Comparison of ENCODE assay signal across 9 cellular contexts in the genomic region with DNA sequence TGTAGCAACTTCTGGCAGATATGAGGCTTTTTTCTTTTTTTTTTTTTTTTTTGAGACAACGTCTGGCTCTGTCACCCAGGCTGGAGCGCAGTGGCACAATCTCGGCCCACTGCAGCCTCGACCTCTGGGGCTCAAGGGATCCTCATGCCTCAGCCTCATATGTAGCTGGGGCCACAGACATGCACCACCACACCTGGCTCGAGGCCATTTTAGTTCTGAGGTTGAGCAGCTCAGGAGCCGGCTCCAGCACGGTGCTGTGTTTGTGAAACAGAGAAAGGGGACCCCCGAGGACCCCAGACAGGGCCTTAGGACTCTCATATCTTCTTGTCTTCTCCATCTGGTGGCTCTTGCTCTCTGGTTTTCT. TPM values are rescaled to one million over a fixed set of nuclear protein-coding genes. Genes with fewer than 3 reads are reported as not detected.
DNase-seq lines count a peak whose midpoint lies in the region; ATAC-seq and TF ChIP-seq lines count a peak whose summit lies in the region.
"Had no signal": no experiment of that assay in that cellular context is flagged by ENCODE, and none has a peak within 500 bp of the region (broad histone marks: within the 10 kb centered on the region; RNA-seq: fewer than 3 reads in every experiment).

No MANE protein-coding gene starts in this region.

- H3K79me2 ChIP-seq in DOHH2 (ENCODE audit: control insufficient read depth, low read length): no peaks in the 10 kb centered on the region

- POLR2A ChIA-PET in T-cell (lab: Charles Lee): interaction anchor here (0.6 to 2.4 kb wide), 3 partner anchors 8 to 17 kb away, joined by 3 to 11 read pairs (median 3); partner anchors contain the start of gene ALDH16A1 (in 1 of the 2)

- H3F3A ChIP-seq in DOHH2 (ENCODE audit: control insufficient read depth, insufficient read depth): peaks cover 4% of the 10 kb centered on the region; the same call in 1 of the 2 replicates

- H3K27ac ChIP-seq in DOHH2 (ENCODE audit: low read depth, low read length): peak overlapping the region; percentile 39
- H3K27ac ChIP-seq: epithelial cell of prostate, ovary had no signal

- peak overlapping the region; percentile 18 for H3K4me2 ChIP-seq in DOHH2 (ENCODE audit: low read length)

- H3K27ac Mint-ChIP-seq in T-cell (peak overlapping the region; percentile 89 to 94), naive B cell (peak overlapping the region; percentile 96 to 100 (median 99))

- ATAC-seq in T-cell (replicated peaks in 1 of 4) (no peak), naive B cell (ENCODE audit: low read depth in 2 of 2) (no peak)

- H3K4me1 ChIP-seq in DOHH2 (ENCODE audit: control insufficient read depth, low read length): peaks cover 50% of the 10 kb centered on the region

- no peaks in the 10 kb centered on the region for H3K9me3 ChIP-seq in DOHH2 (ENCODE audit: control insufficient read depth, insufficient read depth, low read length)
- H3K9me3 ChIP-seq: ovary had no signal

- H3K9me3 Mint-ChIP-seq in T-cell: no peaks in the 10 kb centered on the region
- H3K9me3 Mint-ChIP-seq in naive B cell: peaks cover 0 to 6% (median 0%) of the 10 kb centered on the region in 7 donors

- no peaks in the 10 kb centered on the region for H3K9me2 ChIP-seq in DOHH2 (replicated peaks; ENCODE audit: control insufficient read depth, low read length)

- in situ Hi-C loops in ACHN (cut with HindIII; ENCODE audit: low pct_ligation_motif_present, low pct_unique_long_range_greater_than_20kb, low sequenced_read_pairs): no loop called here

- DNase-seq in T-cell (no peak), naive B cell (no peak), ACHN (no peak), SW 1271 (lab: John Stamatoyannopoulos, UW) (no peak)
- DNase-seq in stimulated activated CD4-positive, alpha-beta T cell treated with anti-CD3 and anti-CD28 coated beads, Interleukin-1b, Interleukin-23, amount 100 ng/mL, for 48 hours: no peak
- DNase-seq: ovary had no signal

- H3K4me3 Mint-ChIP-seq in T-cell (peak overlapping the region; percentile 6 to 65 (median 24)), naive B cell (peak overlapping the region; percentile 52 to 84 (median 66))

- CTCF ChIA-PET in T-cell (lab: Charles Lee): interaction anchor here (0.6 to 1.6 kb wide), 16 partner anchors 9 to 247 kb away, joined by 3 to 12 read pairs (median 4); partner anchors contain the start of genes ALDH16A1 (in 1 of the 2), PIH1D1 (in 1 of the 2) and RPS11 (in 1 of the 2)

- no peak overlapping the region for H3K4me3 ChIP-seq in DOHH2 (ENCODE audit: low read length)
- H3K4me3 ChIP-seq: ovary had no signal

- H3K4me1 Mint-ChIP-seq in T-cell: peaks cover 46 to 64% (median 55%) of the 10 kb centered on the region in 3 donors
- peaks cover 38 to 59% (median 42%) of the 10 kb centered on the region in 3 donors for H3K4me1 Mint-ChIP-seq in naive B cell

- H4K20me1 ChIP-seq in DOHH2 (ENCODE audit: control insufficient read depth, insufficient read depth, low read depth, low read length): no peaks in the 10 kb centered on the region

- H3K36me3 Mint-ChIP-seq in T-cell: peaks cover 4% of the 10 kb centered on the region
- peaks cover 0 to 9% of the 10 kb centered on the region in 2 donors for H3K36me3 Mint-ChIP-seq in naive B cell

- no peak for TF ChIP-seq CTCF in DOHH2 (IDR thresholded peaks at IDR 0.05; ENCODE audit: low read depth, low read length, poor library complexity, severe bottlenecking)

- H3K27me3 Mint-ChIP-seq in T-cell (no peaks in the 10 kb centered on the region), naive B cell (no peaks in the 10 kb centered on the region)

- peaks cover 6% of the 10 kb centered on the region for H3K27me3 ChIP-seq in DOHH2 (ENCODE audit: control insufficient read depth, low read length)
- H3K27me3 ChIP-seq: ovary had no signal

- H3K36me3 ChIP-seq in DOHH2 (ENCODE audit: control insufficient read depth, low read length): peaks cover 31% of the 10 kb centered on the region
- H3K36me3 ChIP-seq: ovary had no signal

RNA-seq across cellular contexts. Expression of gene FLT3LG, which starts 3.4 kb away (rescaled TPM):
- 100 to 1,000 TPM; 238 to 356 (median 260) TPM for total RNA-seq in T-cell
- polyA plus RNA-seq in naive B cell (ENCODE audit: low read depth in 6 of 6): 10 to 100 TPM in 5 of 6 donors, 1 to 10 TPM in 1; 9.5 to 15.0 (median 11.4) TPM
- total RNA-seq: bronchial epithelial cell had no signal

RNA-seq across cellular contexts. Expression of gene RPL13A, which starts 16.8 kb away (rescaled TPM):
- total RNA-seq in T-cell: 1,000 to 10,000 TPM; 5,307 to 6,396 (median 5,878) TPM
- 1,000 to 10,000 TPM; 1,519 to 3,103 (median 2,606) TPM for polyA plus RNA-seq in naive B cell (ENCODE audit: low read depth in 6 of 6)

RNA-seq across cellular contexts. Expression of gene ALDH16A1, which starts 17.6 kb away (rescaled TPM):
- 10 to 100 TPM; 32.8 to 57.2 (median 46.3) TPM for total RNA-seq in T-cell
- polyA plus RNA-seq in naive B cell (ENCODE audit: low read depth in 6 of 6): 100 to 1,000 TPM in 1 of 6 donors, 10 to 100 TPM in 5; 54.2 to 103 (median 74.6) TPM

RNA-seq across cellular contexts. Expression of gene PIH1D1, which starts 19.0 kb away (rescaled TPM):
- total RNA-seq in T-cell: 100 to 1,000 TPM; 122 to 196 (median 163) TPM
- 10 to 100 TPM; 70.3 to 95.3 (median 79.0) TPM for polyA plus RNA-seq in naive B cell (ENCODE audit: low read depth in 6 of 6)

RNA-seq across cellular contexts. Expression of gene RPS11, which starts 25.6 kb away (rescaled TPM):
- total RNA-seq in T-cell: 1,000 to 10,000 TPM; 2,401 to 3,215 (median 2,914) TPM
- polyA plus RNA-seq in naive B cell (ENCODE audit: low read depth in 6 of 6): 1,000 to 10,000 TPM; 2,581 to 3,900 (median 3,339) TPM
